In the genomic region with DNA sequence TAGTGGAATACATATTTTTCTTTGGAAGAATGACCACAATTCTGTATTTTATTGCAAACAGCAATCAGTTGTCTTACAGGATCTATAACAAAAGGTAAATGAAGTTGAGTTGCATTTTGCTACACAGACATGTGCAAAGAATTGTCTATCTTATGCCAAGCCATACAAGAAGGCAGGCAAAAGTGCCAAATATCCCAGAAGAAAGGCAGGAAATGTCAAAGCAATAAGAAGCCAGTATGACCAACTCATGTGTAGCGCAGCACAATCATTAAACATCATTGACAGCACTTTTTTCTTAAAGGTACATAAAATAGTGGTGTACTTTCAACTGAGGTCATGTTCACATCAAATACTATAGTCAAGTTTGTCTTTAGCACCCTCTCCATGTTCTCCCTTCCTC, we compare ENCODE assay signal across 18 cellular contexts. TPM values are rescaled to one million over a fixed set of nuclear protein-coding genes. Genes with fewer than 3 reads are reported as not detected.
DNase-seq lines count a peak whose midpoint lies in the region; ATAC-seq, FAIRE-seq and TF ChIP-seq lines count a peak whose summit lies in the region.
"Had no signal": no experiment of that assay in that cellular context is flagged by ENCODE, and none has a peak within 500 bp of the region (broad histone marks: within the 10 kb centered on the region; RNA-seq: fewer than 3 reads in every experiment).

No MANE protein-coding gene starts in this region.

- TF ChIP-seq POLR2A in K562 (conservative IDR thresholded peaks at IDR 0.05) (no peak), endothelial cell of umbilical vein (IDR thresholded peaks at IDR 0.05; ENCODE audit: low read depth, low read length) (no peak), prostate gland (IDR thresholded peaks at IDR 0.05) (no peak)

- in situ Hi-C loops in K562 (cut with MboI): no loop called here

- ATAC-seq in K562: no peak
- no peak for ATAC-seq in SK-N-SH treated with all-trans-retinoic acid at 6 μM for 48 hours
- ATAC-seq: A549 had no signal

- H4K20me1 ChIP-seq in K562 (replicated peaks; ENCODE audit: control insufficient read depth, insufficient read depth, low read length) (peaks cover 14% of the 10 kb centered on the region; the same call in 1 of the 2 replicates), endothelial cell of umbilical vein (replicated peaks; ENCODE audit: control insufficient read depth, extremely low read depth, insufficient read depth, low read length) (no peaks in the 10 kb centered on the region)

- H3K27ac Mint-ChIP-seq in nephron progenitor cell: no peak overlapping the region
- H3K27ac Mint-ChIP-seq: CD4-positive, alpha-beta T cell; H9 had no signal

- H3K27ac ChIP-seq in left ventricle myocardium inferior (replicated peaks) (peak overlapping the region; percentile 10), right atrium auricular region (no peak overlapping the region), K562 (ENCODE audit: extremely low read depth, low read depth, low read length) (no peak overlapping the region), endothelial cell of umbilical vein (ENCODE audit: insufficient read depth, low read depth, low read length) (no peak overlapping the region), prostate gland (no peak overlapping the region)
- H3K27ac ChIP-seq: 22Rv1, A549 had no signal

- DNase-seq in left ventricle myocardium inferior: no peak
- DNase-seq in right atrium auricular region (ENCODE audit: low spot score): no peak
- no peak for DNase-seq in K562 (ENCODE audit: extremely low read depth in 1 of 4, low spot score in 3 of 4)
- DNase-seq in endothelial cell of umbilical vein (ENCODE audit: low read depth, low spot score): peak; percentile 10
- DNase-seq in prostate gland (ENCODE audit: low spot score): no peak
- DNase-seq in nephron progenitor cell: no peak
- DNase-seq: AML-193; Caco-2; CD4-positive, alpha-beta T cell; DMS153; DMS79; GF-D8; H9 had no signal

- no peak overlapping the region for H3K9ac ChIP-seq in K562 (ENCODE audit: insufficient read depth in 1 of 2, low read depth in 2 of 2, low read length in 2 of 2)
- H3K9ac ChIP-seq in endothelial cell of umbilical vein (replicated peaks; ENCODE audit: extremely low read depth, insufficient read depth, low read length): no peak overlapping the region

- TF ChIP-seq CTCF in left ventricle myocardium inferior (IDR thresholded peaks at IDR 0.05; ENCODE audit: borderline replicate concordance) (no peak), right atrium auricular region (IDR thresholded peaks at IDR 0.05) (no peak), K562 (IDR thresholded peaks at IDR 0.05 in 2 of 3, conservative IDR thresholded peaks at IDR 0.05 in 1 of 3; ENCODE audit: insufficient read depth in 2 of 3, low read depth in 1 of 3, low read length in 3 of 3) (no peak), endothelial cell of umbilical vein (IDR thresholded peaks at IDR 0.05; ENCODE audit: extremely low read depth in 1 of 2, insufficient read depth in 1 of 2, low read depth in 1 of 2, low read length in 2 of 2) (no peak), prostate gland (IDR thresholded peaks at IDR 0.05) (no peak), nephron progenitor cell (IDR thresholded peaks at IDR 0.05) (no peak)

- peaks cover 7% of the 10 kb centered on the region for H3K9me3 Mint-ChIP-seq in nephron progenitor cell
- H3K9me3 Mint-ChIP-seq: H9 had no signal

- peaks cover 71% of the 10 kb centered on the region for H3K4me1 ChIP-seq in left ventricle myocardium inferior
- H3K4me1 ChIP-seq in right atrium auricular region: peaks cover 0 to 28% of the 10 kb centered on the region in 2 donors
- H3K4me1 ChIP-seq in K562 (replicated peaks in 1 of 2; ENCODE audit: control insufficient read depth in 2 of 2, insufficient read depth in 2 of 2, low read length in 2 of 2): peaks cover 0 to 10% of the 10 kb centered on the region in 2 experiments; a peak in 2 of 5 replicates
- H3K4me1 ChIP-seq in endothelial cell of umbilical vein (ENCODE audit: control insufficient read depth, extremely low read depth, insufficient read depth, low read length): no peaks in the 10 kb centered on the region
- no peaks in the 10 kb centered on the region for H3K4me1 ChIP-seq in prostate gland (replicated peaks)
- H3K4me1 ChIP-seq: A549 had no signal

- dilution Hi-C loops in endothelial cell of umbilical vein (cut with MboI; ENCODE audit: extremely low pct_ligation_motif_present, low sequenced_read_pairs): no loop called here

- no peaks in the 10 kb centered on the region for H3K27me3 ChIP-seq in left ventricle myocardium inferior (ENCODE audit: low read depth)
- H3K27me3 ChIP-seq in right atrium auricular region: no peaks in the 10 kb centered on the region
- H3K27me3 ChIP-seq in K562 (ENCODE audit: control insufficient read depth in 2 of 2, insufficient read depth in 2 of 2, low read length in 2 of 2): no peaks in the 10 kb centered on the region
- H3K27me3 ChIP-seq in endothelial cell of umbilical vein (ENCODE audit: control insufficient read depth in 2 of 2, insufficient read depth in 2 of 2, low read length in 2 of 2): no peaks in the 10 kb centered on the region
- no peaks in the 10 kb centered on the region for H3K27me3 ChIP-seq in prostate gland (replicated peaks; ENCODE audit: insufficient read depth)

- TF ChIP-seq EP300 in K562 (IDR thresholded peaks at IDR 0.05; ENCODE audit: low read length): no peak

- FAIRE-seq in K562 (lab: Jason Lieb, UNC): peak; percentile 19
- peak; percentile 49 for FAIRE-seq in endothelial cell of umbilical vein (lab: Jason Lieb, UNC)
- FAIRE-seq: A549, H1, HTR-8/SVneo had no signal

- H3K4me1 Mint-ChIP-seq in nephron progenitor cell: peaks cover 12% of the 10 kb centered on the region

- peaks cover 5% of the 10 kb centered on the region for H3K27me3 Mint-ChIP-seq in nephron progenitor cell (ENCODE audit: low read depth, poor library complexity)
- H3K27me3 Mint-ChIP-seq: CD4-positive, alpha-beta T cell had no signal

- TF ChIP-seq RAD21 in K562 (CRISPR knock-in tag; conservative IDR thresholded peaks at IDR 0.05 in 1 of 2, IDR thresholded peaks at IDR 0.05 in 1 of 2): no peak

- CTCF ChIA-PET in K562 (lab: Yijun Ruan, JAX; ENCODE audit: low intra/inter-chr PET ratio) (no interaction called here), endothelial cell of umbilical vein (lab: Charles Lee) (interaction anchor here (1.6 kb wide), 1 partner anchor 8 kb away, joined by 3 read pairs; no protein-coding TSS in a partner anchor)

- H3K36me3 Mint-ChIP-seq in nephron progenitor cell (ENCODE audit: low read depth): no peaks in the 10 kb centered on the region

- H2AFZ ChIP-seq in K562 (ENCODE audit: low read depth, low read length): no peak overlapping the region
- no peak overlapping the region for H2AFZ ChIP-seq in endothelial cell of umbilical vein (ENCODE audit: low read depth, low read length)

- H3K9me1 ChIP-seq in K562 (ENCODE audit: control insufficient read depth, insufficient read depth, low read length) (no peaks in the 10 kb centered on the region), endothelial cell of umbilical vein (replicated peaks; ENCODE audit: control insufficient read depth, extremely low read depth, insufficient read depth, low read length) (no peaks in the 10 kb centered on the region)

- BruUV-seq in K562 (replicated peaks; lab: Mats Ljungman, UMichigan): no TSS peak
- no TSS peak for BruUV-seq in endothelial cell of umbilical vein (replicated peaks; lab: Mats Ljungman, UMichigan)

- H3K4me3 ChIP-seq in left ventricle myocardium inferior: no peak overlapping the region
- no peak overlapping the region for H3K4me3 ChIP-seq in right atrium auricular region
- H3K4me3 ChIP-seq in K562: no peak overlapping the region
- H3K4me3 ChIP-seq in endothelial cell of umbilical vein (replicated peaks in 1 of 3; ENCODE audit: insufficient read depth in 1 of 3, low read depth in 1 of 3, low read length in 3 of 3): no peak overlapping the region
- no peak overlapping the region for H3K4me3 ChIP-seq in prostate gland
- H3K4me3 ChIP-seq: A549 had no signal

- H3K9me3 ChIP-seq in left ventricle myocardium inferior (replicated peaks) (no peaks in the 10 kb centered on the region), right atrium auricular region (no peaks in the 10 kb centered on the region), K562 (replicated peaks; ENCODE audit: control insufficient read depth, insufficient read depth, low read depth, low read length) (no peaks in the 10 kb centered on the region), endothelial cell of umbilical vein (replicated peaks; ENCODE audit: control insufficient read depth, insufficient read depth, low read length) (no peaks in the 10 kb centered on the region), prostate gland (no peaks in the 10 kb centered on the region)
- H3K9me3 ChIP-seq: A549, Caco-2 had no signal

- POLR2A ChIA-PET in K562 (lab: Yijun Ruan, JAX) (interaction anchor here (0.5 to 1.2 kb wide), 3 partner anchors 12 to 1034 kb away, joined by 3 read pairs; no protein-coding TSS in a partner anchor), endothelial cell of umbilical vein (lab: Charles Lee) (no interaction called here)

- 90% methylated on average over 1 of the region's 1 CpG for WGBS in K562 (ENCODE audit: insufficient coverage, low coverage, missing lambda C conversion rate)
- WGBS in prostate gland: 83% methylated on average over 1 of the region's 1 CpG

- H3K36me3 ChIP-seq in left ventricle myocardium inferior (peaks cover 6% of the 10 kb centered on the region), right atrium auricular region (peaks cover 5% of the 10 kb centered on the region), K562 (ENCODE audit: control insufficient read depth, insufficient read depth, low read length) (no peaks in the 10 kb centered on the region), endothelial cell of umbilical vein (ENCODE audit: control insufficient read depth in 2 of 2, extremely low read depth in 1 of 2, insufficient read depth in 2 of 2, low read length in 2 of 2) (no peaks in the 10 kb centered on the region), prostate gland (no peaks in the 10 kb centered on the region)

- no peak overlapping the region for H3K4me2 ChIP-seq in K562 (ENCODE audit: insufficient read depth, low read length)
- no peak overlapping the region for H3K4me2 ChIP-seq in endothelial cell of umbilical vein (ENCODE audit: insufficient read depth, low read length)
- H3K4me2 ChIP-seq: A549 had no signal

- H3K4me3 Mint-ChIP-seq in nephron progenitor cell: no peak overlapping the region
- H3K4me3 Mint-ChIP-seq: CD4-positive, alpha-beta T cell; H9 had no signal

- H3K79me2 ChIP-seq in K562 (ENCODE audit: control insufficient read depth, insufficient read depth, low read length) (no peaks in the 10 kb centered on the region; the same call in 2 of the 3 replicates), endothelial cell of umbilical vein (ENCODE audit: control insufficient read depth, insufficient read depth, low read length) (no peaks in the 10 kb centered on the region)

- intact Hi-C loops in left ventricle myocardium inferior (cut with micrococcal nuclease) (no loop called here), K562 (cut with micrococcal nuclease) (loop anchor here (5.0 kb wide), 1 partner anchor 124 kb away; no protein-coding TSS in a partner anchor), endothelial cell of umbilical vein (cut with micrococcal nuclease) (no loop called here), prostate gland (cut with DNase I) (no loop called here)

RNA-seq across cellular contexts. Expression of gene NIBAN1, which starts 42.7 kb away (rescaled TPM):
- 248 TPM for total RNA-seq in left ventricle myocardium inferior
- total RNA-seq in right atrium auricular region: 100 to 1,000 TPM; 198 to 371 TPM
- total RNA-seq in K562 (2011; cell fraction: chromatin; rRNA removed; ENCODE audit: low replicate concordance): 5.4 and 20.3 TPM in 2 replicates
- total RNA-seq in K562 (2011; cell fraction: nucleolus; rRNA removed): 3.2 and 5.7 TPM in 2 replicates
- 10.4 and 16.7 TPM in 2 replicates for total RNA-seq in K562 (2011; cell fraction: nucleoplasm; rRNA removed)
- 16.2 and 17.8 TPM in 2 replicates for total RNA-seq in K562 (2014; rRNA removed)
- total RNA-seq in K562 (2014; rRNA removed; fragmentation: Illumina TruSeq; extraction: Trizol): 19.8 and 25.5 TPM in 2 replicates
- total RNA-seq in K562 (2015; rRNA removed; fragmentation: Illumina TruSeq; extraction: Trizol): 15.3 and 15.9 TPM in 2 replicates
- 20.4 and 26.6 TPM in 2 replicates for total RNA-seq in K562 (2021)
- 1.5 and 2.6 TPM in 2 replicates for polyA plus RNA-seq in K562 (2011; rRNA removed)
- 0.73 and 1.7 TPM in 2 replicates for polyA plus RNA-seq in K562 (2011; cell fraction: cytosol; rRNA removed)
- polyA plus RNA-seq in K562 (2011; cell fraction: nucleus; rRNA removed): 2.3 and 4.7 TPM in 2 replicates
- polyA plus RNA-seq in K562 (2012): 12.0 and 48.0 TPM in 2 replicates
- 19.3 and 20.3 TPM in 2 replicates for polyA plus RNA-seq in K562 (2014; fragmentation: Illumina TruSeq; extraction: Trizol)
- 1 to 10 TPM; 3.5 TPM for polyA plus RNA-seq in K562 (2014; fragmentation: Nextera tagmentation; extraction: Ambion mirVana)
- polyA plus RNA-seq in K562 (2014; rRNA removed): 12.4 and 16.2 TPM in 2 replicates
- polyA minus RNA-seq in K562 (2011; rRNA and poly(A)+ RNA removed): 2.2 and 5.9 TPM in 2 replicates
- polyA minus RNA-seq in K562 (2011; cell fraction: cytosol; rRNA and poly(A)+ RNA removed): 1.3 and 2.1 TPM in 2 replicates
- polyA minus RNA-seq in K562 (2011; cell fraction: nucleus; rRNA and poly(A)+ RNA removed): 2.3 and 8.1 TPM in 2 replicates
- 1.5 and 2.8 TPM in 2 replicates for total RNA-seq in endothelial cell of umbilical vein
- 0.11 and 0.23 TPM in 2 replicates for polyA plus RNA-seq in endothelial cell of umbilical vein
- 0.27 and 0.30 TPM in 2 replicates for polyA plus RNA-seq in endothelial cell of umbilical vein (2011; cell fraction: cytosol; rRNA removed)
- 0.24 and 0.25 TPM in 2 replicates for polyA plus RNA-seq in endothelial cell of umbilical vein (2011; cell fraction: nucleus; rRNA removed)
- polyA plus RNA-seq in endothelial cell of umbilical vein (2012): 0.04 and 0.28 TPM in 2 replicates
- polyA minus RNA-seq in endothelial cell of umbilical vein: 0.24 and 0.32 TPM in 2 replicates
- 2.3 TPM for polyA minus RNA-seq in endothelial cell of umbilical vein (2011; cell fraction: cytosol; rRNA and poly(A)+ RNA removed)
- polyA minus RNA-seq in endothelial cell of umbilical vein (2011; cell fraction: nucleus; rRNA and poly(A)+ RNA removed): 0.24 and 0.38 TPM in 2 replicates
- 10 to 100 TPM; 47.3 to 97.4 TPM for total RNA-seq in prostate gland
